Comparison of ENCODE assay signal across 11 cellular contexts in the genomic region with DNA sequence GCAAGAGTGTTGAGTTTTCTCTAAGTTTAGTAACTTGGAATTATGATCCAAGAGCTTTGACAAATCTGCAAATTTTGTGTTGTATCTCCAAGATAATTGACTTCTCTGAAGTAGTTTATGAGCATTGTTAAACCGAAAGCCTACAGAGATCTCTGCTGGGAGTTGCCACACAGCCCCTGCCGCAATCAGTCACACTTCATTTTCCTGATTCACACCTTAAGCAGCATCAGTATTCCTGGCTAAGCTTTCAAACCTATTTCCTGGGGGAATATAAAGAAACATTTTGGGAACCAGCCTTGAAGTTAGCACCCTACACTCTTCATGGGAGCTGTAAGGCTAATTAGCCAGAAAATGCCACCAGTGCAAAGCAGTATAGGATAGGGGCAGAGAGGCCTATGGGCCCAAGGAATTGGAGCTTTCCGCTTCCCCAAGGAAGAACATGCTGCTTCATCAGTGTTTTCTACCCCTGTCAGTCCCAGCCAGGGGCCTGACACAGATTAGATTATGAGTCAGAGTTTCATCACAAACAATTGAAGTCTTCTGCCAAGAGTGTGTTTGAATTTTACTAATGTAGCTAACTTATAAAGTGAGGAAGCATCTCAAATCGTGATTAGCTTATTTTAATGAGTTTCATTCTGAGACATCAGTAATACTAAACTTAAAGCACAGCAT. TPM values are rescaled to one million over a fixed set of nuclear protein-coding genes. Genes with fewer than 3 reads are reported as not detected.
A peak's percentile ranks its signal among the peaks of the same experiment; 100 is the strongest.
DNase-seq lines count a peak whose midpoint lies in the region; ATAC-seq and TF ChIP-seq lines count a peak whose summit lies in the region.
"Had no signal": no experiment of that assay in that cellular context is flagged by ENCODE, and none has a peak within 500 bp of the region (broad histone marks: within the 10 kb centered on the region; RNA-seq: fewer than 3 reads in every experiment).

No MANE protein-coding gene starts in this region.

- no peaks in the 10 kb centered on the region for H3K27me3 Mint-ChIP-seq in activated T-helper 17 cell treated with anti-CD3 and anti-CD28 coated beads, Interleukin-2, amount 50 U/mL, for 72 hours
- peaks cover 14% of the 10 kb centered on the region for H3K27me3 Mint-ChIP-seq in glutamatergic neuron (ENCODE audit: unreplicated experiment)

- no peaks in the 10 kb centered on the region for H3K9me3 ChIP-seq in right atrium auricular region
- no peaks in the 10 kb centered on the region for H3K9me3 ChIP-seq in upper lobe of right lung

- no peaks in the 10 kb centered on the region for H3K9me3 Mint-ChIP-seq in activated T-helper 17 cell treated with anti-CD3 and anti-CD28 coated beads, Interleukin-2, amount 50 U/mL, for 72 hours
- peaks cover 18% of the 10 kb centered on the region for H3K9me3 Mint-ChIP-seq in glutamatergic neuron (ENCODE audit: unreplicated experiment)
- H3K9me3 Mint-ChIP-seq: nephron had no signal

- TF ChIP-seq CTCF in right atrium auricular region (IDR thresholded peaks at IDR 0.05) (no peak), glutamatergic neuron (IDR thresholded peaks at IDR 0.05; ENCODE audit: partially characterized antibody, unreplicated experiment) (no peak), upper lobe of right lung (IDR thresholded peaks at IDR 0.05) (no peak)

- H3K4me3 ChIP-seq in right atrium auricular region (no peak overlapping the region), upper lobe of right lung (no peak overlapping the region)
- H3K4me3 ChIP-seq: hepatocyte had no signal

- H3K4me1 Mint-ChIP-seq in activated T-helper 17 cell treated with anti-CD3 and anti-CD28 coated beads, Interleukin-2, amount 50 U/mL, for 72 hours = peaks cover 30% of the 10 kb centered on the region
- H3K4me1 Mint-ChIP-seq in glutamatergic neuron (ENCODE audit: low read depth, unreplicated experiment) = peaks cover 38% of the 10 kb centered on the region
- H3K4me1 Mint-ChIP-seq: nephron had no signal

- H3K4me1 ChIP-seq in right atrium auricular region (peaks cover 0 to 16% of the 10 kb centered on the region in 2 donors), upper lobe of right lung (peaks cover 10% of the 10 kb centered on the region)

- H3K36me3 Mint-ChIP-seq in activated T-helper 17 cell treated with anti-CD3 and anti-CD28 coated beads, Interleukin-2, amount 50 U/mL, for 72 hours (ENCODE audit: low read depth) = peaks cover 78% of the 10 kb centered on the region
- peaks cover 12% of the 10 kb centered on the region for H3K36me3 Mint-ChIP-seq in glutamatergic neuron (ENCODE audit: unreplicated experiment)

- H3K27me3 ChIP-seq in right atrium auricular region = no peaks in the 10 kb centered on the region
- H3K27me3 ChIP-seq in upper lobe of right lung = no peaks in the 10 kb centered on the region
- H3K27me3 ChIP-seq: hepatocyte had no signal

- H3K4me3 Mint-ChIP-seq in activated T-helper 17 cell treated with anti-CD3 and anti-CD28 coated beads, Interleukin-2, amount 50 U/mL, for 72 hours = peak overlapping the region; percentile 13
- H3K4me3 Mint-ChIP-seq in glutamatergic neuron (ENCODE audit: unreplicated experiment) = no peak overlapping the region
- H3K4me3 Mint-ChIP-seq: nephron had no signal

- H3K36me3 ChIP-seq in right atrium auricular region (peaks cover 14% of the 10 kb centered on the region), upper lobe of right lung (peaks cover 41% of the 10 kb centered on the region)

- peak overlapping the region; percentile 13 for H3K27ac Mint-ChIP-seq in activated T-helper 17 cell treated with anti-CD3 and anti-CD28 coated beads, Interleukin-2, amount 50 U/mL, for 72 hours
- H3K27ac Mint-ChIP-seq in glutamatergic neuron (ENCODE audit: unreplicated experiment) = peak overlapping the region; percentile 36
- H3K27ac Mint-ChIP-seq: nephron had no signal

- H3K27ac ChIP-seq in right atrium auricular region = peak overlapping the region in 1 of 2 donors; percentile 55
- no peak overlapping the region for H3K27ac ChIP-seq in upper lobe of right lung
- H3K27ac ChIP-seq: hepatocyte had no signal

- intact Hi-C loops in Right ventricle myocardium superior (cut with DNase I) (no loop called here), upper lobe of right lung (cut with DNase I) (no loop called here)

- no peak for DNase-seq in Right ventricle myocardium superior
- DNase-seq in right atrium auricular region (ENCODE audit: low spot score) = no peak
- DNase-seq in glutamatergic neuron = no peak
- DNase-seq in upper lobe of right lung = no peak
- no peak for DNase-seq in NCI-H446 treated with DMSO at 0.1 percent for 48 hours (lab: John Stamatoyannopoulos, UW)
- no peak for DNase-seq in DMS53 treated with DMSO at 0.1 percent for 48 hours (lab: John Stamatoyannopoulos, UW; ENCODE audit: unreplicated experiment)
- DNase-seq: NCI-H526 had no signal

- peak; percentile 72 for ATAC-seq in Right ventricle myocardium superior (ENCODE audit: poor library complexity)
- peak; percentile 97 for ATAC-seq in activated T-helper 17 cell treated with anti-CD3 and anti-CD28 coated beads, Interleukin-2, amount 50 U/mL, for 72 hours (replicated peaks)
- ATAC-seq in upper lobe of right lung = peak; percentile 28
- ATAC-seq in GM21529 (IDR thresholded peaks at IDR 0.05; ENCODE audit: unreplicated experiment) = no peak

RNA-seq across cellular contexts. Expression of gene CACYBP, which starts 23.2 kb away (rescaled TPM):
- total RNA-seq in Right ventricle myocardium superior = 101 TPM
- total RNA-seq in right atrium auricular region = 10 to 100 TPM; 40.5 to 59.7 TPM
- total RNA-seq in activated T-helper 17 cell treated with anti-CD3 and anti-CD28 coated beads, Interleukin-2, amount 50 U/mL, for 72 hours = 100 to 1,000 TPM; 289 to 427 TPM
- 88.7 TPM for total RNA-seq in glutamatergic neuron (ENCODE audit: unreplicated experiment)
- total RNA-seq in upper lobe of right lung = 70.2 TPM

RNA-seq across cellular contexts. Expression of gene MRPS14, which starts 46.7 kb away (rescaled TPM):
- total RNA-seq in Right ventricle myocardium superior = 27.8 TPM
- total RNA-seq in right atrium auricular region = 10 to 100 TPM; 14.8 to 16.7 TPM
- 10 to 100 TPM; 25.0 to 31.5 TPM for total RNA-seq in activated T-helper 17 cell treated with anti-CD3 and anti-CD28 coated beads, Interleukin-2, amount 50 U/mL, for 72 hours
- total RNA-seq in glutamatergic neuron (ENCODE audit: unreplicated experiment) = 35.3 TPM
- total RNA-seq in upper lobe of right lung = 28.1 TPM
